Comparison of ENCODE assay signal across 8 cellular contexts in the genomic region with DNA sequence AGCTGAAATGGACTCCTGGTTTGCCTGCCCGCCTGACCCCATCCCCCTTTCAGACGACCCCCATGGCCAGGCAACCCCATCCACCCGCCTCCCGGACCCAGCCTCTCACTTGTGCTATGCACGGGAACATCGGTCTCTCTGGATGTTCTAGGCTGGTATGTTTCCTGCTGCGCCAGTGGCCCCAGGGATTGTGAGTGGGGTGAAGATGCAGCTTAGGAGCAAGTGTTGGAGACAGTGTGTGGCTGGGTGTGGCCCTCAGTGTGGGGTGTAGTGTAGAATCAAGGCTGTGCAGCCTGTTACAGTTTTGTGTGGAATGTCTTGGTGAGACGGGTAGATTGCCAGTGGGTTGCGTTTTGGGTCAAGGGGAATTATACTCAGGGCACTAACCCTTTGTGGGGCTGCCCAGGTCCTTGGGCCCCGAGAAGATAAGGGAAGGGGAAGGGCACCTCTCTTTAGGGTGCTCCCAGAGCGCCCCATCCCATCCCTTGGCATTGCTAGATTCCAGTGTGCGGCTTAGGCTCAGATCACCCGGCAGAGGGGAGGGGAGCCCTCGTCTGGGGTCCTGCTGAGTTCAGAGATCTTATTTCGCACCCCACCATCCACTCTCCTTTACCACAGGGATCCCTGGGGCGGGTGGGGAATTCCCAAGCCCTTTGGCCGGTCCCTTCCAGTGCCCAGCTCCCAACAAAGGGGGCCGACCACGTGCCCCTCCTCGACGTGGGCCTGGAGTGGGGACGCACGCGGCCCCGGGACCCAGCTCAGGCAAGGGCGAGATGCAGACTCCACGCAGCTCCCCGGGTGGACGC. TPM values are rescaled to one million over a fixed set of nuclear protein-coding genes. Genes with fewer than 3 reads are reported as not detected.
DNase-seq lines count a peak whose midpoint lies in the region; ATAC-seq lines count a peak whose summit lies in the region.

No MANE protein-coding gene starts in this region.

- peak overlapping the region; percentile 60 for H3K4me3 Mint-ChIP-seq in T-helper 2 cell treated with Interferon-gamma antibody and Interleukin-4, amounts not matched to agents 5 μg/mL and 100 μg/mL, for 36 hours
- H3K4me3 Mint-ChIP-seq in activated naive CD8-positive, alpha-beta T cell = peak overlapping the region; percentile 71
- H3K4me3 Mint-ChIP-seq in immature natural killer cell = peak overlapping the region; percentile 21 to 78 (median 70)

- ATAC-seq in HG02759 (IDR thresholded peaks at IDR 0.05; ENCODE audit: unreplicated experiment) = no peak
- no peak for ATAC-seq in GM18517 (IDR thresholded peaks at IDR 0.05; ENCODE audit: unreplicated experiment)

- H3K36me3 Mint-ChIP-seq in T-helper 2 cell treated with Interferon-gamma antibody and Interleukin-4, amounts not matched to agents 5 μg/mL and 100 μg/mL, for 36 hours (ENCODE audit: low read depth) = no peaks in the 10 kb centered on the region
- no peaks in the 10 kb centered on the region for H3K36me3 Mint-ChIP-seq in activated naive CD8-positive, alpha-beta T cell
- no peaks in the 10 kb centered on the region for H3K36me3 Mint-ChIP-seq in immature natural killer cell

- H3K27ac Mint-ChIP-seq in T-helper 2 cell treated with Interferon-gamma antibody and Interleukin-4, amounts not matched to agents 5 μg/mL and 100 μg/mL, for 36 hours = no peak overlapping the region
- no peak overlapping the region for H3K27ac Mint-ChIP-seq in activated naive CD8-positive, alpha-beta T cell
- peak overlapping the region in 2 of 6 donors; percentile 40 to 64 for H3K27ac Mint-ChIP-seq in immature natural killer cell

- H3K27me3 Mint-ChIP-seq in T-helper 2 cell treated with Interferon-gamma antibody and Interleukin-4, amounts not matched to agents 5 μg/mL and 100 μg/mL, for 36 hours (ENCODE audit: low read depth) = peaks cover 11% of the 10 kb centered on the region
- no peaks in the 10 kb centered on the region for H3K27me3 Mint-ChIP-seq in activated naive CD8-positive, alpha-beta T cell
- peaks cover 2 to 9% (median 4%) of the 10 kb centered on the region in 3 donors for H3K27me3 Mint-ChIP-seq in immature natural killer cell (ENCODE audit: low read depth in 3 of 3)

- H3K9me3 Mint-ChIP-seq in T-helper 2 cell treated with Interferon-gamma antibody and Interleukin-4, amounts not matched to agents 5 μg/mL and 100 μg/mL, for 36 hours = no peaks in the 10 kb centered on the region
- no peaks in the 10 kb centered on the region for H3K9me3 Mint-ChIP-seq in activated naive CD8-positive, alpha-beta T cell (ENCODE audit: low read depth)
- no peaks in the 10 kb centered on the region for H3K9me3 Mint-ChIP-seq in immature natural killer cell

- no peak for DNase-seq in T-helper 2 cell treated with Interferon-gamma antibody and Interleukin-4, amounts not matched to agents 5 μg/mL and 100 μg/mL, for 36 hours (ENCODE audit: low spot score)
- DNase-seq in T-helper 2 cell (no peak), immature natural killer cell (no peak), superior temporal gyrus (ENCODE audit: extremely low spot score) (peak; percentile 13)
- no peak for DNase-seq in stimulated activated naive CD4-positive, alpha-beta T cell (lab: John Stamatoyannopoulos, UW)

- peaks cover 14% of the 10 kb centered on the region for H3K4me1 Mint-ChIP-seq in T-helper 2 cell treated with Interferon-gamma antibody and Interleukin-4, amounts not matched to agents 5 μg/mL and 100 μg/mL, for 36 hours (ENCODE audit: low read depth)
- H3K4me1 Mint-ChIP-seq in activated naive CD8-positive, alpha-beta T cell (ENCODE audit: low read depth) = peaks cover 6% of the 10 kb centered on the region
- peaks cover 14 to 17% of the 10 kb centered on the region in 2 donors for H3K4me1 Mint-ChIP-seq in immature natural killer cell

RNA-seq across cellular contexts. Expression of a gene that starts 4.6 kb away (rescaled TPM):
- polyA plus RNA-seq in immature natural killer cell = 1 to 10 TPM in 1 of 3 donors, under 1 TPM in 2; 0.15 to 1.1 (median 0.16) TPM
